Comparison of ENCODE assay signal across 1 cellular context in genomic region chr4:40378619-40379018, GRCh38.
TF ChIP-seq lines count a peak whose summit lies in the region.

No MANE protein-coding gene starts in this region.

TF ChIP-seq in GM23338, 12 proteins besides CTCF, POLR2A, EP300 and RAD21 (continued from another document):
- TF ChIP-seq JUNB (IDR thresholded peaks at IDR 0.05; ENCODE audit: unreplicated experiment) (no peak), NANOG (IDR thresholded peaks at IDR 0.05; ENCODE audit: borderline replicate concordance) (no peak), ZNF114 (CRISPR knock-in tag; IDR thresholded peaks at IDR 0.05) (no peak)
